19 cellular contexts compared by ENCODE assay signal in the genomic region with DNA sequence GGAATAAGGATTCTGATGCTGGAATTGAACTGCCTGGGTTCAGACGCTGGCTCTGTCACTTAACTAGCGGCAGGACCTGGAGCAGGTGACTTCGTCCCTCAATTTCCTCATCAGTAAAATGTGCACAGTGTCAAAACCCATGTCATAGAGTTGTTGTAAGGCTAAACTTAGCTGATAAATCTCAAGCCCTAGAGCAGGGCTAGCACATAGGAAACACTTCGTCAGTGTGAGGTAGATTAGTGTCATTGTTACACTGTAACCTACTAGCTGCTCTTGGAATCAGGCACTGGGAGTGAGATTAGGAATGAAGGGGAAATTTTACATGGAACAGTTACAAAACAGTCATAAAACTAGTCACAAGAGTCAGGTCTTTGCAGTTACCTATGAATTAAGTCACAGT. TPM values are rescaled to one million over a fixed set of nuclear protein-coding genes. Genes with fewer than 3 reads are reported as not detected.
"Had no signal": no experiment of that assay in that cellular context is flagged by ENCODE, and none has a peak within 500 bp of the region (broad histone marks: within the 10 kb centered on the region; RNA-seq: fewer than 3 reads in every experiment).

No MANE protein-coding gene starts in this region.

- H3K4me3 ChIP-seq: breast epithelium, esophagus squamous epithelium, left lung, ovary, psoas muscle, smooth muscle cell had no signal

- DNase-seq: activated CD4-positive, alpha-beta T cell treated with anti-CD3 and anti-CD28 coated beads for 1 hour; activated CD8-positive, alpha-beta memory T cell treated with anti-CD3 and anti-CD28 coated beads for 24 hours; activated CD8-positive, alpha-beta memory T cell treated with anti-CD3 and anti-CD28 coated beads, Interleukin-2, amount 50 U/mL, for 48 hours; activated effector memory CD4-positive, alpha-beta T cell treated with Interleukin-2 at 50 U/mL for 16 hours; activated naive CD4-positive, alpha-beta T cell treated with anti-CD3 and anti-CD28 coated beads, Interleukin-2, amount 50 U/mL, for 16 hours; activated T-cell treated with anti-CD3 and anti-CD28 coated beads, Interleukin-2, amount 50 U/mL, for 48 hours; effector CD4-positive, alpha-beta T cell; esophagus squamous epithelium; kidney; left lung; naive thymus-derived CD4-positive, alpha-beta T cell; ovary; psoas muscle; stimulated activated CD4-positive, alpha-beta T cell treated with anti-CD3 and anti-CD28 coated beads, Interleukin-4, amount 100 ng/mL, for 24 hours had no signal

- H3K27me3 ChIP-seq: breast epithelium, esophagus squamous epithelium, left lung, ovary had no signal

- H3K4me3 Mint-ChIP-seq: naive thymus-derived CD4-positive, alpha-beta T cell; stimulated activated effector memory CD8-positive, alpha-beta T cell treated with anti-CD3 and anti-CD28 coated beads, Interleukin-12 subunit alpha, Interleukin-12 subunit beta, amount 100 ng/mL, for 72 hours had no signal

- H3K27ac ChIP-seq: breast epithelium, left lung, ovary, psoas muscle had no signal

- H3K36me3 Mint-ChIP-seq: stimulated activated effector memory CD8-positive, alpha-beta T cell treated with anti-CD3 and anti-CD28 coated beads, Interleukin-12 subunit alpha, Interleukin-12 subunit beta, amount 100 ng/mL, for 72 hours had no signal

- H3K27ac Mint-ChIP-seq: naive thymus-derived CD4-positive, alpha-beta T cell; stimulated activated effector memory CD8-positive, alpha-beta T cell treated with anti-CD3 and anti-CD28 coated beads, Interleukin-12 subunit alpha, Interleukin-12 subunit beta, amount 100 ng/mL, for 72 hours had no signal

- H3K36me3 ChIP-seq: breast epithelium, esophagus squamous epithelium, left lung, ovary had no signal

- H3K9me3 ChIP-seq: esophagus squamous epithelium had no signal

- H3K4me1 ChIP-seq: breast epithelium had no signal

- H3K4me1 Mint-ChIP-seq: naive thymus-derived CD4-positive, alpha-beta T cell; stimulated activated effector memory CD8-positive, alpha-beta T cell treated with anti-CD3 and anti-CD28 coated beads, Interleukin-12 subunit alpha, Interleukin-12 subunit beta, amount 100 ng/mL, for 72 hours had no signal

- ATAC-seq: left lung; naive thymus-derived CD4-positive, alpha-beta T cell; psoas muscle; sciatic nerve; stimulated activated effector memory CD8-positive, alpha-beta T cell treated with anti-CD3 and anti-CD28 coated beads, Interleukin-12 subunit alpha, Interleukin-12 subunit beta, amount 100 ng/mL, for 72 hours had no signal

- H3K9me3 Mint-ChIP-seq: stimulated activated effector memory CD8-positive, alpha-beta T cell treated with anti-CD3 and anti-CD28 coated beads, Interleukin-12 subunit alpha, Interleukin-12 subunit beta, amount 100 ng/mL, for 72 hours had no signal

RNA-seq across cellular contexts. Expression of gene ANGPTL1, which starts 56.1 kb away (rescaled TPM):
- total RNA-seq: naive thymus-derived CD4-positive, alpha-beta T cell; T-helper 1 cell treated with Interleukin-12 subunit alpha and Interleukin-12 subunit beta and Interleukin-4 antibody, amounts not matched to agents 30 ng/mL and 1 ng/mL, for 36 hours had no signal
- polyA plus RNA-seq: naive thymus-derived CD4-positive, alpha-beta T cell had no signal
